24 cellular contexts compared by ENCODE assay signal in the genomic region with DNA sequence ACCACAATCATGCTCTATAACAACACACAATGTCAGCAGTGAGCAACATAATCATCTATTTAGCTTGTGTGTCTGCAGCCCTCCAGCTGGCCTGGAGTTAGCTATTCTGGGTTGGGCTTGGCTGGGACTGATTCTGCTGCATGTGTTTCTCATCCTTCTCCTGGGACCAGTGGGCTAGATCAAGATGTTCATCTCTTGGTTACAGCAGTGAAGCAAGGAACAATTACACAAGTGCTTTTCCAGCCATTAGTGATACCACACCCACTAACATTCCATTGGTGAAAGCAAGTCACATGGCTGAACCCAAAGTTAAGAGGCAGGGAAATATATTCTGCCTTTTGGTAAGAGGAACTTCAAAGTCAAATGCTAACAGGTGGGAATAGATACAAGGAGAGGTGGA. TPM values are rescaled to one million over a fixed set of nuclear protein-coding genes. Genes with fewer than 3 reads are reported as not detected.
DNase-seq lines count a peak whose midpoint lies in the region; TF ChIP-seq lines count a peak whose summit lies in the region.
"Had no signal": no experiment of that assay in that cellular context is flagged by ENCODE, and none has a peak within 500 bp of the region (broad histone marks: within the 10 kb centered on the region; RNA-seq: fewer than 3 reads in every experiment).

No MANE protein-coding gene starts in this region.

- no peak overlapping the region for H3K4me3 ChIP-seq in HEK293 (ENCODE audit: low read depth, low read length)
- H3K4me3 ChIP-seq in sigmoid colon = no peak overlapping the region
- H3K4me3 ChIP-seq in stomach = no peak overlapping the region
- H3K4me3 ChIP-seq in MM.1S (ENCODE audit: low read length) = no peak overlapping the region
- H3K4me3 ChIP-seq: adrenal gland, esophagus muscularis mucosa, SK-N-MC, skin epidermis, suprapubic skin had no signal

- TF ChIP-seq POLR2A in sigmoid colon (IDR thresholded peaks at IDR 0.05) (no peak), stomach (IDR thresholded peaks at IDR 0.05) (no peak)

- H3K4me2 ChIP-seq in MM.1S (ENCODE audit: low read depth, low read length) = no peak overlapping the region

- no peaks in the 10 kb centered on the region for H3K79me2 ChIP-seq in MM.1S (ENCODE audit: low read length)

- H3F3A ChIP-seq in MM.1S (ENCODE audit: insufficient read depth, low read length) = no peaks in the 10 kb centered on the region

- POLR2A ChIA-PET in HEK293 (lab: Yijun Ruan, JAX) = no interaction called here

- TF ChIP-seq CTCF in HEK293 (tag by site-specific recombination; IDR thresholded peaks at IDR 0.05) (no peak), sigmoid colon (IDR thresholded peaks at IDR 0.05) (no peak), stomach (IDR thresholded peaks at IDR 0.05) (no peak), MM.1S (IDR thresholded peaks at IDR 0.05; ENCODE audit: low read length) (no peak)

- no peaks in the 10 kb centered on the region for H3K27me3 ChIP-seq in sigmoid colon
- H3K27me3 ChIP-seq in stomach = no peaks in the 10 kb centered on the region
- no peaks in the 10 kb centered on the region for H3K27me3 ChIP-seq in MM.1S (replicated peaks; ENCODE audit: insufficient read depth, low read length)
- H3K27me3 ChIP-seq: adrenal gland, esophagus muscularis mucosa, neutrophil, suprapubic skin had no signal

- intact Hi-C loops in sigmoid colon (cut with DNase I) = no loop called here
- intact Hi-C loops in stomach (cut with DNase I; ENCODE audit: low total_unique reads) = no loop called here

- CTCF ChIA-PET in HEK293 (lab: Yijun Ruan, JAX) = no interaction called here

- H3K9me2 ChIP-seq in MM.1S (replicated peaks; ENCODE audit: insufficient read depth, low read length) = no peaks in the 10 kb centered on the region; the same call in 1 of the 2 replicates

- TF ChIP-seq EP300 in sigmoid colon (IDR thresholded peaks at IDR 0.05) = no peak
- TF ChIP-seq EP300 in stomach (IDR thresholded peaks at IDR 0.05) = no peak

- no peak overlapping the region for H2AFZ ChIP-seq in MM.1S (ENCODE audit: low read length)

- no peak overlapping the region for H3K9ac ChIP-seq in MM.1S (ENCODE audit: low read length)

- H3K4me1 ChIP-seq in HEK293 (ENCODE audit: control insufficient read depth, insufficient read depth, low read length) (no peaks in the 10 kb centered on the region), sigmoid colon (no peaks in the 10 kb centered on the region), stomach (no peaks in the 10 kb centered on the region), MM.1S (ENCODE audit: low read length) (no peaks in the 10 kb centered on the region)
- H3K4me1 ChIP-seq: adrenal gland, esophagus muscularis mucosa, suprapubic skin had no signal

- H4K20me1 ChIP-seq in MM.1S (ENCODE audit: insufficient read depth, low read length) = no peaks in the 10 kb centered on the region

- H3K9me3 ChIP-seq in HEK293 (ENCODE audit: control insufficient read depth, insufficient read depth, low read depth, low read length) (no peaks in the 10 kb centered on the region), sigmoid colon (no peaks in the 10 kb centered on the region), stomach (no peaks in the 10 kb centered on the region), MM.1S (replicated peaks; ENCODE audit: insufficient read depth, low read length) (no peaks in the 10 kb centered on the region)
- H3K9me3 ChIP-seq: adrenal gland, esophagus muscularis mucosa, neutrophil, suprapubic skin had no signal

- H3K36me3 ChIP-seq in HEK293 (ENCODE audit: control insufficient read depth in 2 of 2, insufficient read depth in 1 of 2, low read length in 2 of 2) (no peaks in the 10 kb centered on the region), sigmoid colon (no peaks in the 10 kb centered on the region), stomach (no peaks in the 10 kb centered on the region), MM.1S (replicated peaks; ENCODE audit: insufficient read depth, low read length) (no peaks in the 10 kb centered on the region)
- H3K36me3 ChIP-seq: adrenal gland, esophagus muscularis mucosa, neutrophil, suprapubic skin had no signal

- H3K27ac ChIP-seq in HEK293 (ENCODE audit: extremely low read depth, low read depth, low read length) (no peak overlapping the region), sigmoid colon (no peak overlapping the region), stomach (no peak overlapping the region), MM.1S (ENCODE audit: low read length) (no peak overlapping the region)
- H3K27ac ChIP-seq: adrenal gland, C4-2B, esophagus muscularis mucosa, neutrophil, SK-N-MC, skin epidermis, suprapubic skin had no signal

- DNase-seq in AG20443 (ENCODE audit: low spot score) = peak; percentile 69
- DNase-seq in fibroblast of gingiva (ENCODE audit: low read depth) = peak; percentile 77
- peak; percentile 75 for DNase-seq in sigmoid colon
- DNase-seq in stomach = no peak
- DNase-seq in activated T-cell treated with anti-CD3 and anti-CD28 coated beads, Interleukin-2, amount 50 U/mL, for 1 hour = no peak
- DNase-seq in MM.1S = no peak
- DNase-seq: activated CD4-positive, alpha-beta T cell treated with anti-CD3 and anti-CD28 coated beads for 48 hours; activated naive CD4-positive, alpha-beta T cell; activated T-cell treated with anti-CD3 and anti-CD28 coated beads, Interleukin-2, amount 50 U/mL, for 4 hours; adrenal gland; Calu3; cortex of kidney; EL; IMR-90; mesenchymal stem cell; NCI-H526; RPMI8226 had no signal

TF ChIP-seq in HEK293, 187 proteins besides CTCF, POLR2A, EP300 and RAD21:
- TF ChIP-seq, protein P1, sequence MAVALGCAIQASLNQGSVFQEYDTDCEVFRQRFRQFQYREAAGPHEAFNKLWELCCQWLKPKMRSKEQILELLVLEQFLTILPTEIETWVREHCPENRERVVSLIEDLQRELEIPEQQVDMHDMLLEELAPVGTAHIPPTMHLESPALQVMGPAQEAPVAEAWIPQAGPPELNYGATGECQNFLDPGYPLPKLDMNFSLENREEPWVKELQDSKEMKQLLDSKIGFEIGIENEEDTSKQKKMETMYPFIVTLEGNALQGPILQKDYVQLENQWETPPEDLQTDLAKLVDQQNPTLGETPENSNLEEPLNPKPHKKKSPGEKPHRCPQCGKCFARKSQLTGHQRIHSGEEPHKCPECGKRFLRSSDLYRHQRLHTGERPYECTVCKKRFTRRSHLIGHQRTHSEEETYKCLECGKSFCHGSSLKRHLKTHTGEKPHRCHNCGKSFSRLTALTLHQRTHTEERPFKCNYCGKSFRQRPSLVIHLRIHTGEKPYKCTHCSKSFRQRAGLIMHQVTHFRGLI (tag by site-specific recombination; IDR thresholded peaks at IDR 0.05) = peak; percentile 74; the same call in 1 of the 2 replicates
- no peak for TF ChIP-seq ZNF521 (tag by site-specific recombination; IDR thresholded peaks at IDR 0.05)

RNA-seq across cellular contexts. Expression of a gene that starts 14.6 kb away (rescaled TPM):
- total RNA-seq in sigmoid colon = 10 to 100 TPM; 17.6 to 26.0 (median 21.8) TPM
- polyA plus RNA-seq in sigmoid colon = 10 to 100 TPM; 28.2 to 36.2 (median 36.1) TPM
- total RNA-seq in stomach = 10 to 100 TPM; 22.3 to 81.1 (median 29.0) TPM
- 10 to 100 TPM; 15.3 to 21.9 (median 20.5) TPM for polyA plus RNA-seq in stomach

Comparison
In these comparisons a context has a peak if more than half of its experiments do, and no peak if none do; other contexts are left out.
1. DNase-seq: peak in AG20443 (single experiment), fibroblast of gingiva (single experiment) and sigmoid colon (single experiment); none in stomach (single experiment), activated T-cell treated with anti-CD3 and anti-CD28 coated beads, Interleukin-2, amount 50 U/mL, for 1 hour (single experiment) and MM.1S (single experiment).